12 cellular contexts compared by ENCODE assay signal in genomic region chr7:20083781-20084180, GRCh38.
A peak's percentile ranks its signal among the peaks of the same experiment; 100 is the strongest.
DNase-seq lines count a peak whose midpoint lies in the region; ATAC-seq and TF ChIP-seq lines count a peak whose summit lies in the region.
"Had no signal": no experiment of that assay in that cellular context is flagged by ENCODE, and none has a peak within 500 bp of the region (broad histone marks: within the 10 kb centered on the region; RNA-seq: fewer than 3 reads in every experiment).

No MANE protein-coding gene starts in this region.

- H3K4me2 ChIP-seq in GM23248 (ENCODE audit: unreplicated experiment), result peak overlapping the region; percentile 59

- WGBS in GM23248 (ENCODE audit: low coverage in 1 of 2, low lambda C conversion rate in 2 of 2, missing lambda C conversion rate in 2 of 2), 2 experiments, result 0 to 6% methylated on average over 1 of the region's 1 CpG

- H3K4me1 ChIP-seq in GM23248 (ENCODE audit: insufficient read depth) (peaks cover 29% of the 10 kb centered on the region), RWPE2 (ENCODE audit: insufficient read depth, poor library complexity, severe bottlenecking) (peaks cover 4% of the 10 kb centered on the region)
- H3K4me1 ChIP-seq: colonic mucosa, upper lobe of left lung had no signal

- H3K4me3 ChIP-seq in GM23248 (no peak overlapping the region), RWPE2 (ENCODE audit: severe bottlenecking) (no peak overlapping the region)
- H3K4me3 ChIP-seq: colonic mucosa, upper lobe of left lung had no signal

- no peaks in the 10 kb centered on the region; the same call in 1 of the 2 replicates for H3K9me2 ChIP-seq in GM23248 (ENCODE audit: insufficient read depth)

- H2AFZ ChIP-seq in GM23248, result peak overlapping the region; percentile 19; the same call in 1 of the 2 replicates

- H4K20me1 ChIP-seq in GM23248 (ENCODE audit: insufficient read depth), result no peaks in the 10 kb centered on the region

- no peak overlapping the region; the same call in 1 of the 2 replicates for H3K9ac ChIP-seq in GM23248

- no peaks in the 10 kb centered on the region for H3K79me2 ChIP-seq in GM23248 (ENCODE audit: insufficient read depth)

- no peaks in the 10 kb centered on the region for H3K27me3 ChIP-seq in GM23248 (replicated peaks; ENCODE audit: insufficient read depth)
- H3K27me3 ChIP-seq in RWPE2 (ENCODE audit: insufficient read depth, poor library complexity, severe bottlenecking), result no peaks in the 10 kb centered on the region
- H3K27me3 ChIP-seq: colonic mucosa, upper lobe of left lung had no signal

- TF ChIP-seq CTCF in RWPE2 (IDR thresholded peaks at IDR 0.05; ENCODE audit: poor library complexity, severe bottlenecking), result no peak

- ATAC-seq in RWPE2 (ENCODE audit: low read depth) (peak; percentile 85), GM18519 (IDR thresholded peaks at IDR 0.05; ENCODE audit: low FRiP score, unreplicated experiment) (no peak), GM21576 (IDR thresholded peaks at IDR 0.05; ENCODE audit: unreplicated experiment) (no peak)

- H3F3A ChIP-seq in GM23248 (ENCODE audit: insufficient read depth), result peaks cover 26% of the 10 kb centered on the region; the same call in 1 of the 2 replicates

- H3K9me3 ChIP-seq in GM23248 (ENCODE audit: low read depth) (no peaks in the 10 kb centered on the region), RWPE2 (ENCODE audit: severe bottlenecking) (no peaks in the 10 kb centered on the region)
- H3K9me3 ChIP-seq: colonic mucosa, upper lobe of left lung had no signal

- H3K36me3 ChIP-seq in GM23248 (ENCODE audit: low read depth) (no peaks in the 10 kb centered on the region), RWPE2 (ENCODE audit: low read depth) (no peaks in the 10 kb centered on the region)
- H3K36me3 ChIP-seq: colonic mucosa, upper lobe of left lung had no signal

- peak overlapping the region; percentile 72 for H3K27ac ChIP-seq in GM23248
- H3K27ac ChIP-seq in RWPE2 (ENCODE audit: poor library complexity, severe bottlenecking), result no peak overlapping the region
- H3K27ac ChIP-seq: colonic mucosa, upper lobe of left lung had no signal

- in situ Hi-C loops in GM23248 (cut with MboI), result no loop called here

- DNase-seq in AG20443 (ENCODE audit: low spot score), result peak; percentile 61
- DNase-seq in GM23248, result peak; percentile 96
- no peak for DNase-seq in RWPE2 (ENCODE audit: low spot score)
- DNase-seq in foreskin melanocyte, result peak; percentile 82
- no peak for DNase-seq in cerebellar cortex (ENCODE audit: low spot score)
- DNase-seq in stimulated activated CD4-positive, alpha-beta T cell treated with anti-CD3 and anti-CD28 coated beads, Interleukin-15, amount 100 ng/mL, for 24 hours, result no peak
- DNase-seq: activated CD4-positive, alpha-beta T cell treated with anti-CD3 and anti-CD28 coated beads, Interleukin-2, amount 10 ng/mL, durations not matched to agents 7 days and 5 days; colonic mucosa; NCI-H69 had no signal

Comparison
In these comparisons a context has a peak if more than half of its experiments do, and no peak if none do; other contexts are left out.
1. DNase-seq: peak in AG20443 (single experiment), GM23248 (single experiment) and foreskin melanocyte (single experiment); none in RWPE2 (single experiment), cerebellar cortex (single experiment) and stimulated activated CD4-positive, alpha-beta T cell treated with anti-CD3 and anti-CD28 coated beads, Interleukin-15, amount 100 ng/mL, for 24 hours (single experiment).